In the genomic region with DNA sequence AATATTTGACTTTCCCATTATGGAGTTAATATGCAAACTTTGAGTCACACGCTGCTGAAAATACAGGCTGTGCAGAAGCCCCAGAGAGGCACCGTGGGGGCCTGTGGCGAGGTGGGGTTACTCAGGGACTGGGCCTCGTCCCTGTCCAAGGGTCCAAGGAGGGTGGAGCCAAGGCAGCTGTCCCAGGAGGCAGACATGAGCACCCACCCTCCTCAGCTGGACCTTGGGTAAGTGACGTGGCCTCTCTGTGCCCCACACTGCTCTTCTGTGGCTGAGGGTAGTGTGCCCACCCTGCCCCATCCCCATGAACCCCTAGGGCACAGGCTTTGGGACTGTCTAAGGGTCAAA, we compare ENCODE assay signal across 25 cellular contexts. TPM values are rescaled to one million over a fixed set of nuclear protein-coding genes. Genes with fewer than 3 reads are reported as not detected.
A peak's percentile ranks its signal among the peaks of the same experiment; 100 is the strongest.
DNase-seq lines count a peak whose midpoint lies in the region; ATAC-seq and TF ChIP-seq lines count a peak whose summit lies in the region.
"Had no signal": no experiment of that assay in that cellular context is flagged by ENCODE, and none has a peak within 500 bp of the region (broad histone marks: within the 10 kb centered on the region; RNA-seq: fewer than 3 reads in every experiment).

No MANE protein-coding gene starts in this region.

- no peak overlapping the region for H3K4me3 Mint-ChIP-seq in CD14-positive monocyte
- H3K4me3 Mint-ChIP-seq: CD8-positive, alpha-beta memory T cell; dendritic cell treated with granulocyte-macrophage colony-stimulating factor and Interleukin-4, amounts not matched to agents 40 ng/mL and 50 ng/mL, for 4 days; neural crest cell; T-cell; type B pancreatic cell had no signal

- no peak overlapping the region for H2BK12ac ChIP-seq in neuronal stem cell (ENCODE audit: low read length)

- no peak overlapping the region for H2AK5ac ChIP-seq in neuronal stem cell (ENCODE audit: low read depth, low read length)

- H3K4me3 ChIP-seq in neuronal stem cell (ENCODE audit: low read length in 2 of 2) = no peak overlapping the region
- H3K4me3 ChIP-seq: ascending aorta, gastroesophageal sphincter, prostate gland had no signal

- H3K9me3 ChIP-seq in neuronal stem cell (replicated peaks in 1 of 2; ENCODE audit: control insufficient read depth in 2 of 2, insufficient read depth in 1 of 2, low read depth in 1 of 2, low read length in 2 of 2) = peaks cover 2 to 18% of the 10 kb centered on the region in 2 donors
- H3K9me3 ChIP-seq: prostate gland had no signal

- H3K4ac ChIP-seq in neuronal stem cell (ENCODE audit: low read length) = no peak overlapping the region

- no peak overlapping the region for H2BK5ac ChIP-seq in neuronal stem cell (ENCODE audit: low read length)

- H4K8ac ChIP-seq in neuronal stem cell (ENCODE audit: low read depth, low read length) = no peak overlapping the region

- no peak overlapping the region for H2BK120ac ChIP-seq in neuronal stem cell (ENCODE audit: low read depth, low read length)

- H3K4me1 Mint-ChIP-seq in CD14-positive monocyte = no peaks in the 10 kb centered on the region
- H3K4me1 Mint-ChIP-seq: CD8-positive, alpha-beta memory T cell; T-cell had no signal

- WGBS in neuronal stem cell (ENCODE audit: extremely low coverage in 2 of 2, insufficient read length in 2 of 2, insufficient replicate concordance in 1 of 2), 2 donors = no CpG with 5 or more reads among the region's 5 CpGs

- H2AFZ ChIP-seq in neuronal stem cell (ENCODE audit: low read length) = no peak overlapping the region

- H2BK15ac ChIP-seq in neuronal stem cell (ENCODE audit: low read length) = no peak overlapping the region

- peak overlapping the region; percentile 50 for H3K23ac ChIP-seq in neuronal stem cell (ENCODE audit: low read depth, low read length, poor library complexity)

- H3K4me2 ChIP-seq in neuronal stem cell (ENCODE audit: insufficient read depth, low read length, poor library complexity, severe bottlenecking) = no peak overlapping the region
- H3K4me2 ChIP-seq: KMS-11 had no signal

- no peak overlapping the region for H3K27ac ChIP-seq in neuronal stem cell (replicated peaks; ENCODE audit: low read length)
- H3K27ac ChIP-seq: ascending aorta, gastroesophageal sphincter, KMS-11, prostate gland had no signal

- DNase-seq in activated CD4-positive, CD25-positive, alpha-beta regulatory T cell treated with anti-CD3 and anti-CD28 coated beads, Interleukin-2, amount 50 U/mL, for 72 hours = peak; percentile 13
- no peak for DNase-seq in activated CD4-positive, CD25-positive, alpha-beta regulatory T cell (lab: John Stamatoyannopoulos, UW)
- DNase-seq in CD14-positive monocyte (ENCODE audit: low spot score) (peak; percentile 22), cardiac septum (ENCODE audit: low spot score) (peak; percentile 26), neuronal stem cell (ENCODE audit: low spot score) (no peak), NCI-H2171 (lab: John Stamatoyannopoulos, UW) (no peak), GM19238 (ENCODE audit: insufficient read length, low spot score) (no peak)
- DNase-seq: activated CD4-positive, alpha-beta T cell treated with anti-CD3 and anti-CD28 coated beads for 48 hours; caudate nucleus; DMS153; GOT3; NCI-H146; NCI-H510A; PC-3; SIG-M5; T-cell had no signal

- peak overlapping the region; percentile 63 for H3K9ac ChIP-seq in neuronal stem cell (ENCODE audit: low read depth, low read length, poor library complexity)
- H3K9ac ChIP-seq: KMS-11 had no signal

- intact Hi-C loops in CD14-positive monocyte (cut with micrococcal nuclease) = no loop called here
- intact Hi-C loops in cardiac septum (cut with DNase I) = no loop called here

- no peak for ATAC-seq in HG03135 (IDR thresholded peaks at IDR 0.05; ENCODE audit: unreplicated experiment)
- ATAC-seq: gastroesophageal sphincter, PC-3, T-cell had no signal

- no peak overlapping the region for H4K91ac ChIP-seq in neuronal stem cell (ENCODE audit: low read depth, low read length, poor library complexity)

- H3K4me1 ChIP-seq in neuronal stem cell (ENCODE audit: control insufficient read depth in 2 of 2, insufficient read depth in 1 of 2, low read depth in 1 of 2, low read length in 2 of 2) = peaks cover 6 to 7% of the 10 kb centered on the region in 2 donors
- H3K4me1 ChIP-seq: ascending aorta, gastroesophageal sphincter, prostate gland had no signal

- TF ChIP-seq CTCF in CD14-positive monocyte (IDR thresholded peaks at IDR 0.05) = no peak

- no peaks in the 10 kb centered on the region for H3K36me3 ChIP-seq in neuronal stem cell (replicated peaks in 1 of 2; ENCODE audit: control insufficient read depth in 2 of 2, insufficient read depth in 2 of 2, low read length in 2 of 2)
- H3K36me3 ChIP-seq: ascending aorta, gastroesophageal sphincter, prostate gland had no signal

- peaks cover under 1 to 4% (median 3%) of the 10 kb centered on the region in 3 donors for H3K27me3 Mint-ChIP-seq in CD14-positive monocyte (ENCODE audit: low read depth in 3 of 3)
- H3K27me3 Mint-ChIP-seq: type B pancreatic cell had no signal

- H3K18ac ChIP-seq in neuronal stem cell (ENCODE audit: low read length) = peak overlapping the region; percentile 44

- no peaks in the 10 kb centered on the region for H3K27me3 ChIP-seq in neuronal stem cell (ENCODE audit: control insufficient read depth in 3 of 3, insufficient read depth in 3 of 3, low read depth in 1 of 3, low read length in 3 of 3)
- H3K27me3 ChIP-seq: ascending aorta had no signal

- H3K27ac Mint-ChIP-seq in CD14-positive monocyte = no peak overlapping the region
- H3K27ac Mint-ChIP-seq: CD8-positive, alpha-beta memory T cell; dendritic cell treated with granulocyte-macrophage colony-stimulating factor and Interleukin-4, amounts not matched to agents 40 ng/mL and 50 ng/mL, for 4 days; T-cell; type B pancreatic cell had no signal

- no peaks in the 10 kb centered on the region for H3K36me3 Mint-ChIP-seq in CD14-positive monocyte
- H3K36me3 Mint-ChIP-seq: type B pancreatic cell had no signal

- H3K79me1 ChIP-seq in neuronal stem cell (ENCODE audit: low read depth, low read length) = peaks cover 2% of the 10 kb centered on the region

- peak overlapping the region; percentile 42 for H3K14ac ChIP-seq in neuronal stem cell (ENCODE audit: low read length)

- H3K9me3 Mint-ChIP-seq in CD14-positive monocyte = peaks cover 12 to 34% (median 21%) of the 10 kb centered on the region in 7 donors

RNA-seq across cellular contexts. Expression of a gene that starts 39.4 kb away (rescaled TPM):
- polyA plus RNA-seq in CD14-positive monocyte = not detected
- 7.8 TPM for total RNA-seq in cardiac septum
- 14.4 TPM for polyA plus RNA-seq in neuronal stem cell (2013, experiment 1 of 2)
- 14.3 TPM for polyA plus RNA-seq in neuronal stem cell (2013, experiment 2 of 2)

Comparison
In these comparisons a context has a peak if more than half of its experiments do, and no peak if none do; other contexts are left out.
1. DNase-seq: peak in activated CD4-positive, CD25-positive, alpha-beta regulatory T cell treated with anti-CD3 and anti-CD28 coated beads, Interleukin-2, amount 50 U/mL, for 72 hours (single experiment), CD14-positive monocyte (single experiment) and cardiac septum (single experiment); none in activated CD4-positive, CD25-positive, alpha-beta regulatory T cell (0 of 4), neuronal stem cell (single experiment), NCI-H2171 (single experiment) and GM19238 (single experiment).